10 cellular contexts compared by ENCODE assay signal in genomic region chr6:43916924-43917877, GRCh38.
DNase-seq lines count a peak whose midpoint lies in the region; TF ChIP-seq lines count a peak whose summit lies in the region.
"Had no signal": no experiment of that assay in that cellular context is flagged by ENCODE, and none has a peak within 500 bp of the region (broad histone marks: within the 10 kb centered on the region; RNA-seq: fewer than 3 reads in every experiment).

No MANE protein-coding gene starts in this region.

- no peaks in the 10 kb centered on the region for H3K27me3 ChIP-seq in ACC112 (ENCODE audit: insufficient read depth, low read length)
- H3K27me3 ChIP-seq in adrenal gland, result no peaks in the 10 kb centered on the region
- no peaks in the 10 kb centered on the region for H3K27me3 ChIP-seq in mesenchymal stem cell (ENCODE audit: control insufficient read depth in 1 of 2, insufficient read depth in 1 of 2, low read length in 2 of 2)
- H3K27me3 ChIP-seq in ascending aorta, result no peaks in the 10 kb centered on the region

- H3K9me3 ChIP-seq in adrenal gland (replicated peaks in 1 of 3) (no peaks in the 10 kb centered on the region), mesenchymal stem cell (ENCODE audit: control insufficient read depth, low read length) (no peaks in the 10 kb centered on the region), ascending aorta (no peaks in the 10 kb centered on the region)

- H4K8ac ChIP-seq in mesenchymal stem cell (ENCODE audit: low read length), result no peak overlapping the region

- no peak for TF ChIP-seq POLR2A in adrenal gland (IDR thresholded peaks at IDR 0.05)

- peak overlapping the region in 1 of 2 experiments; percentile 35 for H3K14ac ChIP-seq in mesenchymal stem cell (ENCODE audit: low read length in 2 of 2)

- no peak overlapping the region for H2BK12ac ChIP-seq in mesenchymal stem cell (ENCODE audit: low read length in 2 of 2)

- no peak overlapping the region for H2AFZ ChIP-seq in ACC112 (ENCODE audit: low read length, unreplicated experiment)
- H2AFZ ChIP-seq in mesenchymal stem cell (ENCODE audit: low read depth, low read length), result no peak overlapping the region

- H3K79me1 ChIP-seq in mesenchymal stem cell (replicated peaks; ENCODE audit: low read length, poor library complexity, severe bottlenecking), result no peaks in the 10 kb centered on the region

- intact Hi-C loops in adrenal gland (cut with DNase I), result no loop called here
- intact Hi-C loops in ascending aorta (cut with DNase I), result no loop called here

- WGBS in adrenal gland, 4 donors, result 59 to 71% (median 69%) methylated on average over 10 to 12 of the region's 12 CpGs
- WGBS in mesenchymal stem cell, result 96% methylated on average over 9 of the region's 12 CpGs

- H3K4ac ChIP-seq in mesenchymal stem cell (ENCODE audit: low read depth in 1 of 2, low read length in 2 of 2), result no peak overlapping the region

- H2BK15ac ChIP-seq in mesenchymal stem cell (ENCODE audit: low read depth, poor library complexity, severe bottlenecking), result no peak overlapping the region

- no peak overlapping the region for H2AK5ac ChIP-seq in mesenchymal stem cell (ENCODE audit: low read length, severe bottlenecking)

- H4K91ac ChIP-seq in mesenchymal stem cell (ENCODE audit: low read length), result no peak overlapping the region

- no peak overlapping the region for H3K23ac ChIP-seq in mesenchymal stem cell (ENCODE audit: low read length in 2 of 2)

- H3K36me3 ChIP-seq in ACC112 (ENCODE audit: insufficient read depth, low read length) (no peaks in the 10 kb centered on the region), adrenal gland (replicated peaks in 1 of 2) (no peaks in the 10 kb centered on the region), mesenchymal stem cell (ENCODE audit: control insufficient read depth in 1 of 2, insufficient read depth in 2 of 2, low read depth in 1 of 2, low read length in 2 of 2) (no peaks in the 10 kb centered on the region), ascending aorta (no peaks in the 10 kb centered on the region)

- H2BK5ac ChIP-seq in mesenchymal stem cell (ENCODE audit: low read depth, low read length, poor library complexity, severe bottlenecking), result no peak overlapping the region

- TF ChIP-seq CTCF in adrenal gland (IDR thresholded peaks at IDR 0.05) (no peak), ascending aorta (IDR thresholded peaks at IDR 0.05) (no peak)

- H3K27ac ChIP-seq in ACC112 (ENCODE audit: low read depth, low read length) (peak overlapping the region; percentile 46), adrenal gland (peak overlapping the region in 3 of 5 donors; percentile 3 to 82 (median 66)), mesenchymal stem cell (ENCODE audit: low read length, poor library complexity, severe bottlenecking) (no peak overlapping the region), ascending aorta (no peak overlapping the region)

- H3K4me1 ChIP-seq in ACC112 (ENCODE audit: control insufficient read depth, insufficient read depth, low read length, unreplicated experiment) (peaks cover 47% of the 10 kb centered on the region), adrenal gland (replicated peaks in 1 of 2) (peaks cover 12 to 21% of the 10 kb centered on the region in 2 donors), mesenchymal stem cell (ENCODE audit: control insufficient read depth, insufficient read depth, low read depth, low read length) (peaks cover 36% of the 10 kb centered on the region), ascending aorta (no peaks in the 10 kb centered on the region)

- H2BK120ac ChIP-seq in mesenchymal stem cell (ENCODE audit: low read depth, low read length), result no peak overlapping the region

- H3K4me3 ChIP-seq in ACC112 (ENCODE audit: low read depth, low read length) (no peak overlapping the region), adrenal gland (no peak overlapping the region), mesenchymal stem cell (ENCODE audit: insufficient read depth in 1 of 2, low read depth in 1 of 2, low read length in 2 of 2) (no peak overlapping the region), ascending aorta (no peak overlapping the region)

- no peak overlapping the region for H3K4me2 ChIP-seq in mesenchymal stem cell (ENCODE audit: low read length, poor library complexity, severe bottlenecking)

- no peaks in the 10 kb centered on the region for H3K79me2 ChIP-seq in ACC112 (ENCODE audit: control insufficient read depth, insufficient read depth, low read length, unreplicated experiment)

- no peak overlapping the region for H3K18ac ChIP-seq in mesenchymal stem cell (ENCODE audit: low read depth in 1 of 2, low read length in 2 of 2)

- peak; percentile 81 for DNase-seq in HCEC 1CT
- DNase-seq in adrenal gland, result peak in 6 of 7 donors; percentile 50 to 84 (median 74)
- peak; percentile 67 for DNase-seq in mesenchymal stem cell
- no peak for DNase-seq in T-helper 9 cell
- no peak for DNase-seq in SHP77 (lab: John Stamatoyannopoulos, UW)
- no peak for DNase-seq in NCI-H2171 (lab: John Stamatoyannopoulos, UW)
- DNase-seq in ascending aorta (ENCODE audit: low spot score in 2 of 2), result no peak
- DNase-seq: activated CD4-positive, alpha-beta memory T cell treated with anti-CD3 and anti-CD28 coated beads for 36 hours; CD4-positive, alpha-beta memory T cell had no signal

- no peak overlapping the region for H3K9ac ChIP-seq in mesenchymal stem cell (ENCODE audit: low read length)

Comparison
In these comparisons a context has a peak if more than half of its experiments do, and no peak if none do; other contexts are left out.
1. H3K27ac ChIP-seq: peak in ACC112 (single experiment) and adrenal gland (3 of 5); none in mesenchymal stem cell (single experiment) and ascending aorta (0 of 2).
2. DNase-seq: peak in HCEC 1CT (single experiment), adrenal gland (6 of 7) and mesenchymal stem cell (single experiment); none in T-helper 9 cell (single experiment), SHP77 (0 of 2), NCI-H2171 (single experiment) and ascending aorta (0 of 2).